Comparison of ENCODE assay signal across 15 cellular contexts in the genomic region with DNA sequence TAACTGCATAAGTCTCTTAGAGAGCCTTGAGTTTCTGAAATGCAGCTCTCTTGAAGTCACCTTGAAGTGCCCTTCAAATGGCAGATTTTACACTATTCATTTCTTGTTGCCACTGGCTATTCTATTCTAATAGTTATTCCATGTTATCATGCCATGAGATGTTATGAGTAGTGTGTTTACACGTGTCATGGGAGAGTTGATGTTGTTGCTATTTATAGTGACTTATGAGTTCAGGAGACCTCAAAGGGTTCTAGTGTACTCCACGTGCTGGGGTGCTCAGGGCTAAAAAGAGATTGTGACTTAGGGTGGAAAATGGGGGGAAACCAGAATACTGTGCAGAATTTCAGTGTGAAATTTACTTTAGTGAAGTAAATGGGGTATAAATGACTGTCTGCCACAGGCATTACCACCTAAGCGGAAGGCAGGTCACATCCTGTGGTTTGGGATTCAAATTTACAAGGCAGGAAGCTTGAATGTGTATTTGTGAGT.
DNase-seq lines count a peak whose midpoint lies in the region; ATAC-seq and TF ChIP-seq lines count a peak whose summit lies in the region.
"Had no signal": no experiment of that assay in that cellular context is flagged by ENCODE, and none has a peak within 500 bp of the region (broad histone marks: within the 10 kb centered on the region; RNA-seq: fewer than 3 reads in every experiment).

No MANE protein-coding gene starts in this region.

- no peak overlapping the region for H3K27ac Mint-ChIP-seq in activated CD4-positive, alpha-beta memory T cell treated with anti-CD3 and anti-CD28 coated beads, Interleukin-2, amount 10 ng/mL, durations not matched to agents 7 days and 5 days
- H3K27ac Mint-ChIP-seq: B cell; stimulated activated naive B cell treated with anti-CD40 and anti-IgM and Interleukin-4, amounts not matched to agents 10 μg/mL and 1 μg/mL and 100 μg/mL, for 72 hours had no signal

- H3K9me3 Mint-ChIP-seq in activated CD4-positive, alpha-beta memory T cell treated with anti-CD3 and anti-CD28 coated beads, Interleukin-2, amount 10 ng/mL, durations not matched to agents 7 days and 5 days, result no peaks in the 10 kb centered on the region
- H3K9me3 Mint-ChIP-seq: stimulated activated naive B cell treated with anti-CD40 and anti-IgM and Interleukin-4, amounts not matched to agents 10 μg/mL and 1 μg/mL and 100 μg/mL, for 72 hours had no signal

- no peak overlapping the region for H3K4me3 Mint-ChIP-seq in activated CD4-positive, alpha-beta memory T cell treated with anti-CD3 and anti-CD28 coated beads, Interleukin-2, amount 10 ng/mL, durations not matched to agents 7 days and 5 days
- H3K4me3 Mint-ChIP-seq: B cell; stimulated activated naive B cell treated with anti-CD40 and anti-IgM and Interleukin-4, amounts not matched to agents 10 μg/mL and 1 μg/mL and 100 μg/mL, for 72 hours had no signal

- CTCF ChIA-PET in activated CD4-positive, alpha-beta memory T cell treated with anti-CD3 and anti-CD28 coated beads, Interleukin-2, amount 10 ng/mL, durations not matched to agents 7 days and 5 days (lab: Charles Lee), result no interaction called here

- H3K4me1 Mint-ChIP-seq in activated CD4-positive, alpha-beta memory T cell treated with anti-CD3 and anti-CD28 coated beads, Interleukin-2, amount 10 ng/mL, durations not matched to agents 7 days and 5 days, result peaks cover 11% of the 10 kb centered on the region

- no peak for TF ChIP-seq CTCF in right atrium auricular region (IDR thresholded peaks at IDR 0.05)

- H3K9me3 ChIP-seq in right atrium auricular region, result no peaks in the 10 kb centered on the region
- H3K9me3 ChIP-seq: ovary had no signal

- H3K4me3 ChIP-seq in right atrium auricular region, result no peak overlapping the region
- H3K4me3 ChIP-seq: ovary had no signal

- H3K4me1 ChIP-seq in right atrium auricular region, result peaks cover 0 to 30% of the 10 kb centered on the region in 2 donors

- H3K27me3 Mint-ChIP-seq in activated CD4-positive, alpha-beta memory T cell treated with anti-CD3 and anti-CD28 coated beads, Interleukin-2, amount 10 ng/mL, durations not matched to agents 7 days and 5 days, result peaks cover 3% of the 10 kb centered on the region

- POLR2A ChIA-PET in activated CD4-positive, alpha-beta memory T cell treated with anti-CD3 and anti-CD28 coated beads, Interleukin-2, amount 10 ng/mL, durations not matched to agents 7 days and 5 days (lab: Charles Lee), result no interaction called here

- ATAC-seq in GM19372 (IDR thresholded peaks at IDR 0.05; ENCODE audit: low read depth, unreplicated experiment) (peak; percentile 32), HG03571 (IDR thresholded peaks at IDR 0.05; ENCODE audit: unreplicated experiment) (no peak), HG03196 (IDR thresholded peaks at IDR 0.05; ENCODE audit: unreplicated experiment) (no peak)

- no peaks in the 10 kb centered on the region for H3K27me3 ChIP-seq in right atrium auricular region
- H3K27me3 ChIP-seq: ovary had no signal

- H3K36me3 Mint-ChIP-seq in activated CD4-positive, alpha-beta memory T cell treated with anti-CD3 and anti-CD28 coated beads, Interleukin-2, amount 10 ng/mL, durations not matched to agents 7 days and 5 days (ENCODE audit: low read depth), result no peaks in the 10 kb centered on the region
- H3K36me3 Mint-ChIP-seq: stimulated activated naive B cell treated with anti-CD40 and anti-IgM and Interleukin-4, amounts not matched to agents 10 μg/mL and 1 μg/mL and 100 μg/mL, for 72 hours had no signal

- peak overlapping the region; percentile 81 to 91 for H3K27ac ChIP-seq in right atrium auricular region
- H3K27ac ChIP-seq: HL-60, ovary had no signal

- no peaks in the 10 kb centered on the region for H3K36me3 ChIP-seq in right atrium auricular region
- H3K36me3 ChIP-seq: ovary had no signal

- DNase-seq in DMS79 (lab: John Stamatoyannopoulos, UW), result peak; percentile 33
- peak; percentile 25 for DNase-seq in activated CD4-positive, alpha-beta memory T cell treated with anti-CD3 and anti-CD28 coated beads, Interleukin-2, amount 10 ng/mL, durations not matched to agents 7 days and 5 days
- no peak for DNase-seq in right atrium auricular region (ENCODE audit: low spot score)
- DNase-seq in putamen (ENCODE audit: low spot score), result no peak
- DNase-seq in NCI-H128 (lab: John Stamatoyannopoulos, UW; ENCODE audit: unreplicated experiment), result no peak
- DNase-seq: activated effector memory CD4-positive, alpha-beta T cell treated with anti-CD3 and anti-CD28 coated beads, Interleukin-2, amount 50 U/mL, for 16 hours; mammary epithelial cell; ovary; stimulated activated CD4-positive, alpha-beta T cell treated with anti-CD3 and anti-CD28 coated beads, Interleukin-2, amount 100 ng/mL, for 24 hours; stimulated activated naive B cell treated with anti-CD40 and anti-IgM and Interleukin-4, amounts not matched to agents 10 μg/mL and 1 μg/mL and 100 μg/mL, for 72 hours had no signal

Comparison
In these comparisons a context has a peak if more than half of its experiments do, and no peak if none do; other contexts are left out.
1. DNase-seq: peak in DMS79 (single experiment) and activated CD4-positive, alpha-beta memory T cell treated with anti-CD3 and anti-CD28 coated beads, Interleukin-2, amount 10 ng/mL, durations not matched to agents 7 days and 5 days (single experiment); none in right atrium auricular region (single experiment), putamen (single experiment) and NCI-H128 (single experiment).